ENCODE assay signal across 1 cellular context in the genomic region with DNA sequence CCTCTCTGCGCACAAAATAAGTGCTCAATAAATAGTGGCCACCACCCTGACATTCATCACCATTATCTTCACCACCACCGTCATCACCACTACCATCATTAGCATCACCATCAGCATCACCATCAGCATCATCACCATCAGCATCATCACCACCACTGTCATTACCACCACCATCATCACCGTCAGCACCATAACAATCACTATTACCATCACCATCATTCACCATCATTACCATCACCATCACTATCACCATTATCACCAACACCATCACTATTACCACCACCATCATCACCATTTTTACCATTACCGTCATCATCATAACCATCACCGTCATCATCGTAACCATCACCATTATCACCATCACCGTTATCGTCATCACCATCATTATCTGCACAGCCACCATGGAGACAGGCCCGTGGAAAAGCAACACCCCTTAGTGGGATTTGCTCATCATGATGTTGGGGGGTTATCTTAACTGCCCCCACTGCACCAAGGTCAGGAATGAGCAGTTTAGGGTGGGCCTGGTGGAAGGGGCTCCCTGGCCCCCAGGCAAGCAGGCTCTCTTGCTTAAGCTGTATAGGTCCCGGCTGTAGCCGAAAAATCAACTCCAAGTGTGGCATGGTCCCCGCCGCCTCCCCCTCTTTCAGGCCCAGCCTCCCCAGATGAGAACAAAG.
TF ChIP-seq lines count a peak whose summit lies in the region.

No MANE protein-coding gene starts in this region.

TF ChIP-seq in HepG2, 621 proteins besides CTCF, POLR2A, EP300 and RAD21:
- peak; percentile 45 for TF ChIP-seq PHB2 (IDR thresholded peaks at IDR 0.05; ENCODE audit: partially characterized antibody)
- TF ChIP-seq, protein P1, sequence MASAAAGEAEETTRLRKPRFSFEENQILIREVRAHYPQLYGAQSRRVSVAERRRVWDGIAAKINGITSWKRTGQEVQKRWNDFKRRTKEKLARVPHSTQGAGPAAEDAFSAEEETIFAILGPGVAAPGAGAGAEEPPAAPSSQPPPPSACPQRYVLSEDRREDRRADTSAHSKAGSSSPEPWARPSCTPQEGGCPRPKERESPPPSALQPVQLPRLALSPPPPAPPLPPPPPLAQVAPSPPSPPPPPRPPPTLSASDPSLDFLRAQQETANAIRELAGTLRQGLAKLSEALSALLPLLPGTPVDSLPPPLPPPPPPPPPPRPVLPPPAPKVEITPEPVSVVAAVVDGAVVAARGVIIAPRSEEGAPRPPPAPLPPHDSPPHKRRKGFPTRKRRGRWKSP (CRISPR knock-in tag; IDR thresholded peaks at IDR 0.05) = no peak
- no peak for TF ChIP-seq ZFYVE20 (CRISPR knock-in tag; IDR thresholded peaks at IDR 0.05; ENCODE audit: borderline replicate concordance, low read depth)
- TF ChIP-seq FOXK2 (IDR thresholded peaks at IDR 0.05) = 0 out of 2 replicates have a peak, but pooled peaks have one; percentile 11
- peak; percentile 45 for TF ChIP-seq ZNF282 (IDR thresholded peaks at IDR 0.05; ENCODE audit: partially characterized antibody)
- no peak for TF ChIP-seq ZNF451 (CRISPR knock-in tag; IDR thresholded peaks at IDR 0.05)
- 0 out of 2 replicates have a peak, but pooled peaks have one; percentile 42 for TF ChIP-seq FOXA1 (IDR thresholded peaks at IDR 0.05)
- no peak for TF ChIP-seq FOXA1 (CRISPR knock-in tag; IDR thresholded peaks at IDR 0.05)
- TF ChIP-seq ATM (IDR thresholded peaks at IDR 0.05; ENCODE audit: borderline replicate concordance) = peak; percentile 23; the same call in 1 of the 2 replicates
- TF ChIP-seq, protein P2, sequence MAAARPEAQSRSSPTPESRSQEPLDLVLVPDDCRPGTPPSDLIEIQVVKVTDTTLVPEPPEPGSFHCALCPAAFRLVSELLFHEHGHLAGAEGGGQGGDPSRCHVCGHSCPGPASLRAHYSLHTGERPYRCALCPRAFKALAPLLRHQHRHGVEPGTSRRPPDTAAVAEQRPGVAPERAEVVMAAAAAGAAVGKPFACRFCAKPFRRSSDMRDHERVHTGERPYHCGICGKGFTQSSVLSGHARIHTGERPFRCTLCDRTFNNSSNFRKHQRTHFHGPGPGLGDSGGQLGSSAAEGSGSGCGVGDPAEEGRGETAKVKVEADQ (CRISPR knock-in tag; IDR thresholded peaks at IDR 0.05; ENCODE audit: borderline replicate concordance) = no peak
- peak; percentile 92 for TF ChIP-seq CREB1 (IDR thresholded peaks at IDR 0.05)
- no peak for TF ChIP-seq CREB1 (CRISPR knock-in tag; IDR thresholded peaks at IDR 0.05)
- TF ChIP-seq, protein P3, sequence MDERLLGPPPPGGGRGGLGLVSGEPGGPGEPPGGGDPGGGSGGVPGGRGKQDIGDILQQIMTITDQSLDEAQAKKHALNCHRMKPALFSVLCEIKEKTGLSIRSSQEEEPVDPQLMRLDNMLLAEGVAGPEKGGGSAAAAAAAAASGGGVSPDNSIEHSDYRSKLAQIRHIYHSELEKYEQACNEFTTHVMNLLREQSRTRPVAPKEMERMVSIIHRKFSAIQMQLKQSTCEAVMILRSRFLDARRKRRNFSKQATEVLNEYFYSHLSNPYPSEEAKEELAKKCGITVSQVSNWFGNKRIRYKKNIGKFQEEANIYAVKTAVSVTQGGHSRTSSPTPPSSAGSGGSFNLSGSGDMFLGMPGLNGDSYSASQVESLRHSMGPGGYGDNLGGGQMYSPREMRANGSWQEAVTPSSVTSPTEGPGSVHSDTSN (CRISPR knock-in tag; IDR thresholded peaks at IDR 0.05) = no peak
- no peak for TF ChIP-seq SNRNP70 (IDR thresholded peaks at IDR 0.05; ENCODE audit: low read depth, low read length)
- TF ChIP-seq LCORL (IDR thresholded peaks at IDR 0.05) = 0 out of 2 replicates have a peak, but pooled peaks have one; percentile 17
- TF ChIP-seq LCORL (CRISPR knock-in tag; IDR thresholded peaks at IDR 0.05) = no peak
